ENCODE assay signal across 11 cellular contexts in the genomic region with DNA sequence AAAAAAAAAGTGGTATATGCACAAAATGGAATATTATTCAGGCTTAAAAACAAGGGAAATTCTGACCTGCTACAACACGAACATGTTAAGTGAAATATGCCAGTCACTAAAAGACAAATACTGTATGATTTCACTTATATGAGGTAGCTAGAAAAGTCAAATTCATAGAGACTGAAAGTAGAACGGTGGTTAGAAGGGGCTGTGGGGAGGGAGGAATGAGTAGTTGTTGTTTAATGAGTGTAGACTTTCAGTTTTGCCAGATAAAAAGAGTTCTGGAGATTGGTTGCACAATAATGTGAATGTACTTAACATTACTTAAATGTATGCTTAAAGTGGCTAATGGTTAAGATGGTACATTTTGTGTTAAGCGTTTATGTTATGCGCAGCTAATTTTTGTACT.
DNase-seq lines count a peak whose midpoint lies in the region; ATAC-seq and TF ChIP-seq lines count a peak whose summit lies in the region.
"Had no signal": no experiment of that assay in that cellular context is flagged by ENCODE, and none has a peak within 500 bp of the region (broad histone marks: within the 10 kb centered on the region; RNA-seq: fewer than 3 reads in every experiment).

No MANE protein-coding gene starts in this region.

- no peak overlapping the region for H3K27ac ChIP-seq in mammary epithelial cell (ENCODE audit: insufficient read depth, low read depth, low read length)
- H3K27ac ChIP-seq: uterus had no signal

- intact Hi-C loops in activated T-helper 1 cell treated with anti-CD3 and anti-CD28 coated beads, Interleukin-12 subunit alpha, Interleukin-12 subunit beta, Interleukin-2, Interleukin-4 antibody, amounts not matched to agents 30 ng/mL and 10 ng/mL and 1 ng/mL, durations not matched to agents 14 hours and 24 hours and 36 hours (cut with micrococcal nuclease), result loop anchor here (1.0 to 5.0 kb wide), 6 partner anchors 229 to 708 kb away; a partner anchor contains a TSS
- intact Hi-C loops in mammary epithelial cell (cut with micrococcal nuclease), result no loop called here

- in situ Hi-C loops in mammary epithelial cell (cut with MboI; ENCODE audit: low sequenced_read_pairs in 2 of 2), result no loop called here

- H3K4me3 Mint-ChIP-seq in activated T-helper 1 cell treated with anti-CD3 and anti-CD28 coated beads, Interleukin-12 subunit alpha, Interleukin-12 subunit beta, Interleukin-2, Interleukin-4 antibody, amounts not matched to agents 30 ng/mL and 10 ng/mL and 1 ng/mL, durations not matched to agents 14 hours and 24 hours and 36 hours, result no peak overlapping the region
- H3K4me3 Mint-ChIP-seq: central memory CD8-positive, alpha-beta T cell had no signal

- dilution Hi-C loops in mammary epithelial cell (cut with HindIII; ENCODE audit: low sequenced_read_pairs), result loop anchor here (5.0 kb wide), 1 partner anchor 38 kb away; no protein-coding TSS in a partner anchor

- H3K27ac Mint-ChIP-seq in activated T-helper 1 cell treated with anti-CD3 and anti-CD28 coated beads, Interleukin-12 subunit alpha, Interleukin-12 subunit beta, Interleukin-2, Interleukin-4 antibody, amounts not matched to agents 30 ng/mL and 10 ng/mL and 1 ng/mL, durations not matched to agents 14 hours and 24 hours and 36 hours, result peak overlapping the region; percentile 20

- peaks cover 12% of the 10 kb centered on the region for H3K9me3 Mint-ChIP-seq in activated T-helper 1 cell treated with anti-CD3 and anti-CD28 coated beads, Interleukin-12 subunit alpha, Interleukin-12 subunit beta, Interleukin-2, Interleukin-4 antibody, amounts not matched to agents 30 ng/mL and 10 ng/mL and 1 ng/mL, durations not matched to agents 14 hours and 24 hours and 36 hours
- H3K9me3 Mint-ChIP-seq: central memory CD8-positive, alpha-beta T cell had no signal

- no peaks in the 10 kb centered on the region for H3K4me1 ChIP-seq in mammary epithelial cell (ENCODE audit: insufficient read depth, low read length)
- H3K4me1 ChIP-seq: uterus had no signal

- peaks cover 28% of the 10 kb centered on the region for H3K27me3 Mint-ChIP-seq in activated T-helper 1 cell treated with anti-CD3 and anti-CD28 coated beads, Interleukin-12 subunit alpha, Interleukin-12 subunit beta, Interleukin-2, Interleukin-4 antibody, amounts not matched to agents 30 ng/mL and 10 ng/mL and 1 ng/mL, durations not matched to agents 14 hours and 24 hours and 36 hours (ENCODE audit: insufficient read depth)

- no peaks in the 10 kb centered on the region for H3K27me3 ChIP-seq in mammary epithelial cell (ENCODE audit: insufficient read depth, low read length)
- H3K27me3 ChIP-seq: uterus had no signal

- CTCF ChIA-PET in mammary epithelial cell (lab: Charles Lee; ENCODE audit: low non-redundant PET), result no interaction called here

- H2AFZ ChIP-seq in mammary epithelial cell (ENCODE audit: low read depth, low read length), result no peak overlapping the region

- peaks cover 9% of the 10 kb centered on the region for H3K36me3 Mint-ChIP-seq in activated T-helper 1 cell treated with anti-CD3 and anti-CD28 coated beads, Interleukin-12 subunit alpha, Interleukin-12 subunit beta, Interleukin-2, Interleukin-4 antibody, amounts not matched to agents 30 ng/mL and 10 ng/mL and 1 ng/mL, durations not matched to agents 14 hours and 24 hours and 36 hours (ENCODE audit: low read depth)

- no peak for TF ChIP-seq CTCF in omental fat pad (IDR thresholded peaks at IDR 0.05)
- no peak for TF ChIP-seq CTCF in mammary epithelial cell (conservative IDR thresholded peaks at IDR 0.05 in 1 of 2, IDR thresholded peaks at IDR 0.05 in 1 of 2; ENCODE audit: extremely low read depth in 1 of 2, insufficient read depth in 1 of 2, low read depth in 1 of 2, low read length in 2 of 2)

- H3K79me2 ChIP-seq in mammary epithelial cell (ENCODE audit: insufficient read depth, low read length), result no peaks in the 10 kb centered on the region

- H3K9ac ChIP-seq in mammary epithelial cell (ENCODE audit: insufficient read depth, low read length), result no peak overlapping the region

- no peaks in the 10 kb centered on the region for H3K36me3 ChIP-seq in mammary epithelial cell (ENCODE audit: insufficient read depth, low read length)
- H3K36me3 ChIP-seq: uterus had no signal

- H3K4me1 Mint-ChIP-seq in activated T-helper 1 cell treated with anti-CD3 and anti-CD28 coated beads, Interleukin-12 subunit alpha, Interleukin-12 subunit beta, Interleukin-2, Interleukin-4 antibody, amounts not matched to agents 30 ng/mL and 10 ng/mL and 1 ng/mL, durations not matched to agents 14 hours and 24 hours and 36 hours (ENCODE audit: low read depth), result peaks cover 63% of the 10 kb centered on the region

- no peaks in the 10 kb centered on the region for H4K20me1 ChIP-seq in mammary epithelial cell (ENCODE audit: insufficient read depth, low read length)

- BruUV-seq in mammary epithelial cell (replicated peaks; lab: Mats Ljungman, UMichigan), result no TSS peak

- ATAC-seq in GM18517 (IDR thresholded peaks at IDR 0.05; ENCODE audit: unreplicated experiment), result peak; percentile 66
- peak; percentile 38 for ATAC-seq in GM19463 (IDR thresholded peaks at IDR 0.05; ENCODE audit: unreplicated experiment)
- ATAC-seq in HG03066 (IDR thresholded peaks at IDR 0.05; ENCODE audit: low read depth, unreplicated experiment), result peak; percentile 47
- no peak for ATAC-seq in omental fat pad (ENCODE audit: low FRiP score)
- no peak for ATAC-seq in GM21737 (IDR thresholded peaks at IDR 0.05; ENCODE audit: unreplicated experiment)

- peak; percentile 44 for DNase-seq in activated T-helper 1 cell treated with anti-CD3 and anti-CD28 coated beads, Interleukin-12 subunit alpha, Interleukin-12 subunit beta, Interleukin-2, Interleukin-4 antibody, amounts not matched to agents 30 ng/mL and 10 ng/mL and 1 ng/mL, durations not matched to agents 14 hours and 24 hours and 36 hours (ENCODE audit: low spot score)
- DNase-seq in activated gamma-delta T cell (lab: John Stamatoyannopoulos, UW) (no peak), omental fat pad (ENCODE audit: low spot score) (no peak), mammary epithelial cell (no peak)
- DNase-seq: Calu3, uterus had no signal

- H3K4me2 ChIP-seq in mammary epithelial cell (ENCODE audit: insufficient read depth, low read depth, low read length), result no peak overlapping the region

- no peak overlapping the region for H3K4me3 ChIP-seq in mammary epithelial cell (replicated peaks in 1 of 3; ENCODE audit: insufficient read depth in 1 of 3, low read depth in 2 of 3, low read length in 3 of 3)
- H3K4me3 ChIP-seq: uterus had no signal

- no peaks in the 10 kb centered on the region for H3K9me3 ChIP-seq in mammary epithelial cell (replicated peaks; ENCODE audit: insufficient read depth, low read length)
- H3K9me3 ChIP-seq: uterus had no signal

- 92% methylated on average over 4 of the region's 4 CpGs for WGBS in mammary epithelial cell (ENCODE audit: low coverage, missing lambda C conversion rate)

Comparison
In these comparisons a context has a peak if more than half of its experiments do, and no peak if none do; other contexts are left out.
1. ATAC-seq: peak in GM18517 (single experiment), GM19463 (single experiment) and HG03066 (single experiment); none in omental fat pad (single experiment) and GM21737 (single experiment).